Comparison of ENCODE assay signal across 29 cellular contexts in genomic region chr1:31556481-31557006, GRCh38. TPM values are rescaled to one million over a fixed set of nuclear protein-coding genes. Genes with fewer than 3 reads are reported as not detected.
"Had no signal": no experiment of that assay in that cellular context is flagged by ENCODE, and none has a peak within 500 bp of the region (broad histone marks: within the 10 kb centered on the region; RNA-seq: fewer than 3 reads in every experiment).

No MANE protein-coding gene starts in this region.

- H3K4me1 Mint-ChIP-seq: activated CD4-positive, alpha-beta T cell treated with anti-CD3 and anti-CD28 coated beads for 36 hours; activated CD4-positive, alpha-beta T cell treated with anti-CD3 and anti-CD28 coated beads, Interleukin-2, amount 10 ng/mL, durations not matched to agents 7 days and 5 days; WTC11 had no signal

- H3K27ac ChIP-seq: adrenal gland, body of pancreas, breast epithelium, SJSA1 had no signal

- H3K27ac Mint-ChIP-seq: activated CD4-positive, alpha-beta T cell treated with anti-CD3 and anti-CD28 coated beads for 36 hours; activated CD4-positive, alpha-beta T cell treated with anti-CD3 and anti-CD28 coated beads, Interleukin-2, amount 10 ng/mL, durations not matched to agents 7 days and 5 days; activated naive CD4-positive, alpha-beta T cell treated with anti-CD3 and anti-CD28 coated beads for 36 hours; activated naive CD4-positive, alpha-beta T cell treated with anti-CD3 and anti-CD28 coated beads, Interleukin-2, amount 50 U/mL, for 72 hours; activated T-helper 1 cell treated with anti-CD3 and anti-CD28 coated beads, Interleukin-12 subunit alpha, Interleukin-12 subunit beta, Interleukin-2, Interleukin-4 antibody, amounts not matched to agents 30 ng/mL and 10 ng/mL and 1 ng/mL, durations not matched to agents 14 hours and 24 hours and 36 hours; T-helper 1 cell treated with Interleukin-12 subunit alpha and Interleukin-12 subunit beta and Interleukin-4 antibody, amounts not matched to agents 30 μg/mL and 1 μg/mL, for 36 hours; T-helper 2 cell treated with Interferon-gamma antibody and Interleukin-4, amounts not matched to agents 5 μg/mL and 100 μg/mL, for 36 hours; WTC11 had no signal

- DNase-seq: activated CD4-positive, alpha-beta T cell treated with anti-CD3 and anti-CD28 coated beads for 36 hours; activated CD4-positive, alpha-beta T cell treated with anti-CD3 and anti-CD28 coated beads, Interleukin-2, amount 10 ng/mL, durations not matched to agents 7 days and 5 days; activated CD4-positive, alpha-beta T cell treated with anti-CD3 and anti-CD28 coated beads, Interleukin-2, amount 50 U/mL, for 48 hours; activated CD8-positive, alpha-beta memory T cell treated with anti-CD3 and anti-CD28 coated beads, Interleukin-2, amount 50 U/mL, for 4 hours; activated gamma-delta T cell treated with Interleukin-2 at 50 U/mL for 16 hours; activated naive CD4-positive, alpha-beta T cell treated with anti-CD3 and anti-CD28 coated beads for 36 hours; activated T-cell treated with anti-CD3 and anti-CD28 coated beads for 4 hours; activated T-cell treated with anti-CD3 and anti-CD28 coated beads, Interleukin-2, amount 50 U/mL, for 4 hours; adrenal gland; body of pancreas; cerebellar nuclear complex; NCI-H1048; NCI-H1105 treated with DMSO at 0.1 percent for 48 hours; NCI-H1436; NCI-H1694; NCI-H2029; NCI-H345; NCI-H524 treated with DMSO at 0.1 percent for 48 hours; SHP77; SK-N-SH had no signal

- H3K4me3 Mint-ChIP-seq: activated CD4-positive, alpha-beta T cell treated with anti-CD3 and anti-CD28 coated beads for 36 hours; activated CD4-positive, alpha-beta T cell treated with anti-CD3 and anti-CD28 coated beads, Interleukin-2, amount 10 ng/mL, durations not matched to agents 7 days and 5 days; activated naive CD4-positive, alpha-beta T cell treated with anti-CD3 and anti-CD28 coated beads for 36 hours; activated T-cell treated with anti-CD3 and anti-CD28 coated beads, Interleukin-2, amount 50 U/mL, for 4 hours; activated T-helper 1 cell treated with anti-CD3 and anti-CD28 coated beads, Interleukin-12 subunit alpha, Interleukin-12 subunit beta, Interleukin-2, Interleukin-4 antibody, amounts not matched to agents 30 ng/mL and 10 ng/mL and 1 ng/mL, durations not matched to agents 14 hours and 24 hours and 36 hours; T-helper 1 cell treated with Interleukin-12 subunit alpha and Interleukin-12 subunit beta and Interleukin-4 antibody, amounts not matched to agents 30 μg/mL and 1 μg/mL, for 36 hours; T-helper 2 cell treated with Interferon-gamma antibody and Interleukin-4, amounts not matched to agents 5 μg/mL and 100 μg/mL, for 36 hours; WTC11 had no signal

- ATAC-seq: activated CD4-positive, alpha-beta T cell treated with anti-CD3 and anti-CD28 coated beads for 36 hours; activated CD4-positive, CD25-positive, alpha-beta regulatory T cell treated with anti-CD3 and anti-CD28 coated beads, Interleukin-2, amount 50 U/mL, for 24 hours; activated naive CD4-positive, alpha-beta T cell treated with anti-CD3 and anti-CD28 coated beads, Interleukin-2, amount 50 U/mL, for 72 hours; activated T-cell treated with anti-CD3 and anti-CD28 coated beads, Interleukin-2, amount 50 U/mL, for 4 hours; body of pancreas; Panc1; WTC11 had no signal

- H3K9me3 Mint-ChIP-seq: activated CD4-positive, alpha-beta T cell treated with anti-CD3 and anti-CD28 coated beads, Interleukin-2, amount 10 ng/mL, durations not matched to agents 7 days and 5 days; activated T-helper 1 cell treated with anti-CD3 and anti-CD28 coated beads, Interleukin-12 subunit alpha, Interleukin-12 subunit beta, Interleukin-2, Interleukin-4 antibody, amounts not matched to agents 30 ng/mL and 10 ng/mL and 1 ng/mL, durations not matched to agents 14 hours and 24 hours and 36 hours; T-helper 1 cell treated with Interleukin-12 subunit alpha and Interleukin-12 subunit beta and Interleukin-4 antibody, amounts not matched to agents 30 μg/mL and 1 μg/mL, for 36 hours; T-helper 2 cell treated with Interferon-gamma antibody and Interleukin-4, amounts not matched to agents 5 μg/mL and 100 μg/mL, for 36 hours had no signal

- H3K36me3 Mint-ChIP-seq: activated naive CD4-positive, alpha-beta T cell treated with anti-CD3 and anti-CD28 coated beads, Interleukin-2, amount 50 U/mL, for 72 hours; WTC11 had no signal

RNA-seq across cellular contexts. Expression of gene TINAGL1, which starts 19.8 kb away (rescaled TPM):
- total RNA-seq: activated CD4-positive, alpha-beta T cell treated with anti-CD3 and anti-CD28 coated beads for 36 hours; activated CD4-positive, alpha-beta T cell treated with anti-CD3 and anti-CD28 coated beads, Interleukin-2, amount 10 ng/mL, durations not matched to agents 7 days and 5 days; activated naive CD4-positive, alpha-beta T cell treated with anti-CD3 and anti-CD28 coated beads for 36 hours; activated naive CD4-positive, alpha-beta T cell treated with anti-CD3 and anti-CD28 coated beads, Interleukin-2, amount 50 U/mL, for 72 hours; activated T-helper 1 cell treated with anti-CD3 and anti-CD28 coated beads, Interleukin-12 subunit alpha, Interleukin-12 subunit beta, Interleukin-2, Interleukin-4 antibody, amounts not matched to agents 30 ng/mL and 10 ng/mL and 1 ng/mL, durations not matched to agents 14 hours and 24 hours and 36 hours had no signal
